9 cellular contexts compared by ENCODE assay signal in genomic region chr3:15769256-15769915, GRCh38. TPM values are rescaled to one million over a fixed set of nuclear protein-coding genes. Genes with fewer than 3 reads are reported as not detected.
DNase-seq lines count a peak whose midpoint lies in the region; ATAC-seq and TF ChIP-seq lines count a peak whose summit lies in the region.
"Had no signal": no experiment of that assay in that cellular context is flagged by ENCODE, and none has a peak within 500 bp of the region (broad histone marks: within the 10 kb centered on the region; RNA-seq: fewer than 3 reads in every experiment).

No MANE protein-coding gene starts in this region.

- DNase-seq in Kasumi-1 (lab: John Stamatoyannopoulos, UW) (peak; percentile 15 to 37), MCF 10A (ENCODE audit: unreplicated experiment) (peak; percentile 9), OCI-M2 (lab: John Stamatoyannopoulos, UW; ENCODE audit: unreplicated experiment) (no peak), NCI-H1417 (lab: John Stamatoyannopoulos, UW) (no peak)
- DNase-seq: DND-41 had no signal

- no peaks in the 10 kb centered on the region for H3K9me3 ChIP-seq in skeletal muscle satellite cell (replicated peaks; ENCODE audit: low read length)

- peaks cover 65% of the 10 kb centered on the region for H3K36me3 ChIP-seq in skeletal muscle satellite cell (ENCODE audit: insufficient read depth, low read length)

- no peaks in the 10 kb centered on the region for H3K27me3 ChIP-seq in skeletal muscle satellite cell (ENCODE audit: control insufficient read depth, insufficient read depth, low read length)

- H3K4me3 Mint-ChIP-seq in MCF 10A (ENCODE audit: unreplicated experiment): peak overlapping the region; percentile 28
- H3K4me3 Mint-ChIP-seq: WTC11 had no signal

- H3K4me2 ChIP-seq in skeletal muscle satellite cell (ENCODE audit: low read length): peak overlapping the region; percentile 38

- no peak overlapping the region for H3K4me3 ChIP-seq in skeletal muscle satellite cell (ENCODE audit: low read length)

- CTCF ChIA-PET in MCF 10A (lab: Yijun Ruan, JAX): interaction anchor here (0.6 to 2.3 kb wide), 2 partner anchors 12 to 176 kb away, joined by 3 to 6 read pairs; no protein-coding TSS in a partner anchor

- no peaks in the 10 kb centered on the region for H3K9me3 Mint-ChIP-seq in MCF 10A (ENCODE audit: unreplicated experiment)
- H3K9me3 Mint-ChIP-seq: WTC11 had no signal

- POLR2A ChIA-PET in MCF 10A (lab: Yijun Ruan, JAX): interaction anchor here (0.7 to 6.0 kb wide), 10 partner anchors 8 to 38 kb away, joined by 3 to 42 read pairs (median 7); partner anchors contain the start of gene ANKRD28

- H3K9ac ChIP-seq in skeletal muscle satellite cell (ENCODE audit: low read depth, low read length): peak overlapping the region; percentile 72

- peaks cover 68% of the 10 kb centered on the region for H3K36me3 Mint-ChIP-seq in MCF 10A (ENCODE audit: insufficient read depth, unreplicated experiment)
- H3K36me3 Mint-ChIP-seq: WTC11 had no signal

- peak overlapping the region; percentile 81 for H3K27ac Mint-ChIP-seq in MCF 10A (ENCODE audit: low read depth, unreplicated experiment)

- H3K4me1 ChIP-seq in skeletal muscle satellite cell (ENCODE audit: control insufficient read depth, insufficient read depth, low read length): peaks cover 42% of the 10 kb centered on the region

- peaks cover 24% of the 10 kb centered on the region for H3K4me1 Mint-ChIP-seq in MCF 10A (ENCODE audit: insufficient read depth, unreplicated experiment)

- no peaks in the 10 kb centered on the region for H3K27me3 Mint-ChIP-seq in MCF 10A (ENCODE audit: insufficient read depth, unreplicated experiment)

- intact Hi-C loops in MCF 10A (cut with micrococcal nuclease): loop anchor here (1.0 kb wide), 1 partner anchor 26 kb away; no protein-coding TSS in a partner anchor

- no peak for TF ChIP-seq CTCF in MCF 10A (IDR thresholded peaks at IDR 0.05; ENCODE audit: unreplicated experiment)

- ATAC-seq in GM19328 (IDR thresholded peaks at IDR 0.05; ENCODE audit: unreplicated experiment) (peak; percentile 56), HG03565 (IDR thresholded peaks at IDR 0.05; ENCODE audit: unreplicated experiment) (no peak)
- ATAC-seq: WTC11 had no signal

- BruUV-seq in MCF 10A (replicated peaks; lab: Mats Ljungman, UMichigan): TSS peak; percentile 97

RNA-seq across cellular contexts. Expression of gene ANKRD28, which starts 28.4 kb away (rescaled TPM):
- total RNA-seq in MCF 10A (2022): 71.7 and 79.0 TPM in 2 replicates
- 128 and 132 TPM in 2 replicates for total RNA-seq in skeletal muscle satellite cell (2012; rRNA removed)

Comparison
In these comparisons a context has a peak if more than half of its experiments do, and no peak if none do; other contexts are left out.
1. DNase-seq: peak in Kasumi-1 (2 of 2) and MCF 10A (single experiment); none in OCI-M2 (single experiment) and NCI-H1417 (0 of 3).